12 cellular contexts compared by ENCODE assay signal in the genomic region with DNA sequence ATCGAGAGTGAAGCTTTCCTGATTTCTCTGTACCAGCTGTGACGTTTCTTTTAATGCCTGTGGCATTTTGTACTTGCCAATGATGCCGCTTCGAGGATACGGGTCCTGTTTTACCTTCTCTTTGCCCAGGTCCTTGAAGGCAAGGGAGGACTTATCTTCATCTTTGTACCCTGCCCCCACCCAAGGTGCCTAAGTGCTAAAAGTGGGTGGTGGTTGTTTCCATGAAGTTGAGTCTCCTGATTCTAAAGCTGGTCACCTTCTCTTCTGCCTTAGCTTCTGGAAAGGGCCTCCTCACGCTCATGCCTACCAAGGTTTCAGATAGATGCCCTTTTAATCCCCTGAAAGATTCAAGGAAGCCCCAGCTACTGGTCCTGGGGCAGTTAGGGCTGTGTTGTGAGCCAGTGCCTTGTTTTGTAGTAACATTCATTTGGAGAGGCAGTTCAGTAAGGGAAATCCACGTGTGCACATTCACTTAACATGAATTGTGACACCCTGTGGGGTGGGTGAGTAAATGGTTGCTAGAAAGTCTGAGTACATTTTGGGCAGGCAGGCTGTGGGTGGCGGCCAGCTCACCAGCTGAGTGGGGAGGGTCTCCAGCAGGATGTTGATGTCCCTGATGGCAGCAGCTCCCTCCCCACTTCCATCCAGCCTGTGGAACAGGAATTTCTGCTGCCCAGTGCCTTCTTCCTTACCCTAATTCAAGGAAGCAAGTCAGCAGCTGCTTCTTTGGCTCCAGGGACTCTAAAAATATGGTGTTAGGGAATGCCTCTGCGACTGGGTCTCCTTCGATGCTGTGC. TPM values are rescaled to one million over a fixed set of nuclear protein-coding genes. Genes with fewer than 3 reads are reported as not detected.
DNase-seq lines count a peak whose midpoint lies in the region; ATAC-seq and TF ChIP-seq lines count a peak whose summit lies in the region.
"Had no signal": no experiment of that assay in that cellular context is flagged by ENCODE, and none has a peak within 500 bp of the region (broad histone marks: within the 10 kb centered on the region; RNA-seq: fewer than 3 reads in every experiment).

No MANE protein-coding gene starts in this region.

- H3K36me3 ChIP-seq in cardiac muscle cell (peaks cover 54% of the 10 kb centered on the region), ascending aorta (peaks cover 15 to 49% of the 10 kb centered on the region in 2 donors), upper lobe of left lung (peaks cover 0 to 32% (median 2%) of the 10 kb centered on the region in 4 donors)
- H3K36me3 ChIP-seq in naive thymus-derived CD4-positive, alpha-beta T cell (ENCODE audit: control insufficient read depth in 2 of 3, insufficient read depth in 3 of 3, low read length in 3 of 3): peaks cover 8 to 68% (median 23%) of the 10 kb centered on the region in 3 experiments

- H3K9me3 ChIP-seq in cardiac muscle cell (ENCODE audit: low read depth): no peaks in the 10 kb centered on the region
- H3K9me3 ChIP-seq in ascending aorta: no peaks in the 10 kb centered on the region
- H3K9me3 ChIP-seq in naive thymus-derived CD4-positive, alpha-beta T cell (ENCODE audit: control insufficient read depth in 2 of 3, low read length in 3 of 3): no peaks in the 10 kb centered on the region
- H3K9me3 ChIP-seq in upper lobe of left lung: no peaks in the 10 kb centered on the region
- H3K9me3 ChIP-seq: SJCRH30 had no signal

- POLR2A ChIA-PET in naive thymus-derived CD4-positive, alpha-beta T cell (lab: Charles Lee): interaction anchor here (0.6 to 29.5 kb wide), 9 partner anchors 14 to 231 kb away, joined by 3 to 901 read pairs (median 119); a partner anchor contains a TSS

- peak overlapping the region; percentile 72 to 100 (median 91) for H3K27ac Mint-ChIP-seq in naive thymus-derived CD4-positive, alpha-beta T cell
- H3K27ac Mint-ChIP-seq: CD14-positive monocyte had no signal

- peaks cover 61 to 89% (median 79%) of the 10 kb centered on the region in 7 donors for H3K4me1 Mint-ChIP-seq in naive thymus-derived CD4-positive, alpha-beta T cell

- TF ChIP-seq CTCF in cardiac muscle cell (IDR thresholded peaks at IDR 0.05; ENCODE audit: low read depth, low read length) (no peak), ascending aorta (IDR thresholded peaks at IDR 0.05) (no peak), upper lobe of left lung (IDR thresholded peaks at IDR 0.05) (no peak)

- H3K27me3 ChIP-seq in cardiac muscle cell: no peaks in the 10 kb centered on the region
- H3K27me3 ChIP-seq in ascending aorta: no peaks in the 10 kb centered on the region
- H3K27me3 ChIP-seq in naive thymus-derived CD4-positive, alpha-beta T cell (ENCODE audit: control insufficient read depth in 2 of 2, insufficient read depth in 2 of 2, low read length in 2 of 2): no peaks in the 10 kb centered on the region
- H3K27me3 ChIP-seq in upper lobe of left lung: no peaks in the 10 kb centered on the region
- H3K27me3 ChIP-seq: SJCRH30 had no signal

- H3K27ac ChIP-seq in cardiac muscle cell (peak overlapping the region; percentile 37), ascending aorta (peak overlapping the region; percentile 75 to 82), upper lobe of left lung (peak overlapping the region; percentile 56 to 93 (median 78))
- peak overlapping the region; percentile 97 for H3K27ac ChIP-seq in naive thymus-derived CD4-positive, alpha-beta T cell (ENCODE audit: low read depth, low read length)
- H3K27ac ChIP-seq: SJCRH30 had no signal

- H3K36me3 Mint-ChIP-seq in naive thymus-derived CD4-positive, alpha-beta T cell: peaks cover 20 to 70% (median 64%) of the 10 kb centered on the region in 5 donors

- H3K4me1 ChIP-seq in cardiac muscle cell (ENCODE audit: low read depth): peaks cover 63% of the 10 kb centered on the region
- peaks cover 9 to 60% of the 10 kb centered on the region in 2 donors for H3K4me1 ChIP-seq in ascending aorta
- peaks cover 66 to 72% of the 10 kb centered on the region in 2 donors for H3K4me1 ChIP-seq in naive thymus-derived CD4-positive, alpha-beta T cell (ENCODE audit: control insufficient read depth in 2 of 2, insufficient read depth in 2 of 2, low read length in 2 of 2)
- H3K4me1 ChIP-seq in upper lobe of left lung: peaks cover 30 to 62% (median 49%) of the 10 kb centered on the region in 4 donors

- no peak overlapping the region for H3K4me3 ChIP-seq in cardiac muscle cell
- H3K4me3 ChIP-seq in ascending aorta: peak overlapping the region; percentile 2 to 83
- H3K4me3 ChIP-seq in naive thymus-derived CD4-positive, alpha-beta T cell (ENCODE audit: low read length): peak overlapping the region; percentile 75
- peak overlapping the region in 1 of 4 donors; percentile 90 for H3K4me3 ChIP-seq in upper lobe of left lung
- H3K4me3 ChIP-seq: SJCRH30 had no signal

- H3K27me3 Mint-ChIP-seq in naive thymus-derived CD4-positive, alpha-beta T cell: no peaks in the 10 kb centered on the region

- peak overlapping the region; percentile 75 to 98 (median 94) for H3K4me3 Mint-ChIP-seq in naive thymus-derived CD4-positive, alpha-beta T cell

- WGBS in upper lobe of left lung, 2 donors: 66 to 71% methylated on average over 10 of the region's 10 CpGs

- DNase-seq in cardiac muscle cell (ENCODE audit: low read depth in 1 of 2, low spot score in 1 of 2): no peak
- no peak for DNase-seq in Right ventricle myocardium superior
- DNase-seq in ascending aorta (ENCODE audit: low spot score in 2 of 2): no peak
- peak in 1 of 9 donors; percentile 22 for DNase-seq in naive thymus-derived CD4-positive, alpha-beta T cell
- DNase-seq in upper lobe of left lung: no peak
- no peak for DNase-seq in DMS 273 treated with DMSO at 0.1 percent for 48 hours (lab: John Stamatoyannopoulos, UW)
- DNase-seq in SKM-1 (lab: John Stamatoyannopoulos, UW; ENCODE audit: unreplicated experiment): no peak
- DNase-seq: erythroblast, SJCRH30 had no signal

- CTCF ChIA-PET in naive thymus-derived CD4-positive, alpha-beta T cell (lab: Charles Lee): interaction anchor here (0.6 to 22.8 kb wide), 11 partner anchors 7 to 238 kb away, joined by 3 to 220 read pairs (median 3); a partner anchor contains a TSS

- no peak for TF ChIP-seq EP300 in upper lobe of left lung (IDR thresholded peaks at IDR 0.05)

- no peaks in the 10 kb centered on the region for H3K9me3 Mint-ChIP-seq in naive thymus-derived CD4-positive, alpha-beta T cell

- no peak for TF ChIP-seq POLR2A in upper lobe of left lung (IDR thresholded peaks at IDR 0.05)

- intact Hi-C loops in Right ventricle myocardium superior (cut with DNase I) (no loop called here), ascending aorta (cut with DNase I) (loop anchor here (5.0 kb wide), 1 partner anchor 125 kb away; no protein-coding TSS in a partner anchor)
- intact Hi-C loops in naive thymus-derived CD4-positive, alpha-beta T cell (cut with micrococcal nuclease): loop anchor here in 1 of 2 donors (2.0 to 10.0 kb wide), 2 partner anchors 237 to 467 kb away; no protein-coding TSS in a partner anchor

- no peak for ATAC-seq in Right ventricle myocardium superior (ENCODE audit: poor library complexity)
- no peak for ATAC-seq in naive thymus-derived CD4-positive, alpha-beta T cell
- ATAC-seq in upper lobe of left lung (ENCODE audit: low FRiP score in 2 of 2): no peak
- ATAC-seq in HG03175 (IDR thresholded peaks at IDR 0.05; ENCODE audit: unreplicated experiment): no peak
- ATAC-seq: sciatic nerve had no signal

RNA-seq across cellular contexts. Expression of a gene that starts 6.2 kb away (rescaled TPM):
- total RNA-seq in cardiac muscle cell (1,389 and 2,258 TPM in 2 replicates), Right ventricle myocardium superior (115 TPM), ascending aorta (116 TPM), upper lobe of left lung (100 to 1,000 TPM in 4 of 6 donors, 10 to 100 TPM in 2; 45.6 to 270 (median 154) TPM)
- 544 and 632 TPM in 2 replicates for polyA plus RNA-seq in cardiac muscle cell
- 100 to 1,000 TPM; 146 to 517 (median 192) TPM for total RNA-seq in naive thymus-derived CD4-positive, alpha-beta T cell
- polyA plus RNA-seq in naive thymus-derived CD4-positive, alpha-beta T cell: 100 to 1,000 TPM; 269 to 292 TPM

Comparison
In these comparisons a context has a peak if more than half of its experiments do, and no peak if none do; other contexts are left out.
1. H3K27ac ChIP-seq: peak in every context shown above with its lines; median percentile 97 in naive thymus-derived CD4-positive, alpha-beta T cell; 78 in ascending aorta; 78 in upper lobe of left lung; 37 in cardiac muscle cell.